Comparison of ENCODE assay signal across 8 cellular contexts in the genomic region with DNA sequence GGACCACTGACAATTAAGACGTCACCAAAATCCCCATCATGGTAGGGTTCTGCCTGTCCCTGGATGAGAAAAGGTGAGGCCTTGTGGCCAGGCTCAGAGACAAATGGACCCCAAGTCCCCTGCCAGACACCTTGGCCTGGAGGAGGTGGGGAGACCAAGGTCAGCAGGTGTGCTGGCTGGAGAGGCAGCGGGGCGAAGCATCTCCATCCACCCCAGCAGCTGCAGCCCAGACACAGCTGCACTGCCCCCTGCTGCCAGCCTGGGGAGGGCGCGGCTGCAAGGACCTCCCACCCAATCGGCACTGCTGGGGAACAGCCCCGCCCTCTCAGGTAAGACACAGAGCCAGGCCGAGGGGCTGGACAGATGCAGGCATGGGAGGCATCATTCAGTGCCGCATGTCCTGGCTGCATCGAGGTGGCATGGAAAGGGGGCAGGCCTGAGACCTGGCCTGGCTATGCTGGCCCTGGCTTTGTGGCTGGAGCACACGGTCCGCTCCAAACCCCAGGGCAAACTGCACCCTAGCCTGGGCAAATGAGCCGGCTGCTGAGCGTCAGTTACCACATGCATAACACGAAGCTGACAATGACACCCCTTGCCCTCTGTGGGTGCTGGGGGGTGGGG. TPM values are rescaled to one million over a fixed set of nuclear protein-coding genes. Genes with fewer than 3 reads are reported as not detected.
DNase-seq lines count a peak whose midpoint lies in the region; ATAC-seq and TF ChIP-seq lines count a peak whose summit lies in the region.

No MANE protein-coding gene starts in this region.

- H3K27me3 Mint-ChIP-seq in activated T-helper 2 cell treated with anti-CD3 and anti-CD28 coated beads, Interferon-gamma antibody, Interleukin-2, Interleukin-4, amounts not matched to agents 10 μg/mL and 5 μg/mL and 100 μg/mL, durations not matched to agents 14 hours and 24 hours and 36 hours (ENCODE audit: low read depth) = peaks cover 2% of the 10 kb centered on the region

- 28 to 38% methylated on average over 15 of the region's 15 CpGs for WGBS in GM23248 (ENCODE audit: low coverage in 1 of 2, low lambda C conversion rate in 2 of 2, missing lambda C conversion rate in 2 of 2), 2 experiments

- H3K9ac ChIP-seq in OCI-LY3 (ENCODE audit: low read length) = no peak overlapping the region
- no peak overlapping the region for H3K9ac ChIP-seq in GM23248

- no peaks in the 10 kb centered on the region for H3K9me2 ChIP-seq in GM23248 (ENCODE audit: insufficient read depth)

- H3K4me1 ChIP-seq in OCI-LY3 (ENCODE audit: low read length) (peaks cover 20% of the 10 kb centered on the region), GM23248 (ENCODE audit: insufficient read depth) (peaks cover 19% of the 10 kb centered on the region)

- peak; percentile 89 for TF ChIP-seq CTCF in OCI-LY3 (IDR thresholded peaks at IDR 0.05; ENCODE audit: low read depth, low read length)

- H3K4me3 ChIP-seq in OCI-LY3 (ENCODE audit: low read length) (no peak overlapping the region), GM23248 (no peak overlapping the region)

- in situ Hi-C loops in GM23248 (cut with MboI) = no loop called here

- H3K27ac ChIP-seq in OCI-LY3 (ENCODE audit: low read length) (no peak overlapping the region), GM23248 (no peak overlapping the region)

- H3F3A ChIP-seq in GM23248 (ENCODE audit: insufficient read depth) = peaks cover 5% of the 10 kb centered on the region

- ATAC-seq in left colon (peak; percentile 18), HG03175 (IDR thresholded peaks at IDR 0.05; ENCODE audit: unreplicated experiment) (no peak)

- H2AFZ ChIP-seq in OCI-LY3 (ENCODE audit: low read depth, low read length) (no peak overlapping the region), GM23248 (no peak overlapping the region)

- H3K4me3 Mint-ChIP-seq in activated T-helper 2 cell treated with anti-CD3 and anti-CD28 coated beads, Interferon-gamma antibody, Interleukin-2, Interleukin-4, amounts not matched to agents 10 μg/mL and 5 μg/mL and 100 μg/mL, durations not matched to agents 14 hours and 24 hours and 36 hours (ENCODE audit: low read depth) = no peak overlapping the region

- peak; percentile 41 for DNase-seq in NK-92 treated with Interleukin-12 subunit alpha and Interleukin-12 subunit beta, amount 100 ng/mL, for 24 hours (lab: John Stamatoyannopoulos, UW)
- DNase-seq in NK-92 (lab: John Stamatoyannopoulos, UW; ENCODE audit: unreplicated experiment) (no peak), left colon (peak; percentile 67 to 80), GM23248 (no peak)
- peak; percentile 54 for DNase-seq in activated T-helper 2 cell treated with anti-CD3 and anti-CD28 coated beads, Interferon-gamma antibody, Interleukin-2, Interleukin-4, amounts not matched to agents 10 μg/mL and 5 μg/mL and 100 μg/mL, durations not matched to agents 14 hours and 24 hours and 36 hours (ENCODE audit: low spot score)
- DNase-seq in stimulated activated CD8-positive, alpha-beta memory T cell treated with anti-CD3 and anti-CD28 coated beads, Interleukin-4, amount 100 ng/mL, for 48 hours = peak; percentile 81

- peak overlapping the region; percentile 52 for H3K4me2 ChIP-seq in OCI-LY3 (ENCODE audit: low read length)
- H3K4me2 ChIP-seq in GM23248 (ENCODE audit: unreplicated experiment) = no peak overlapping the region

- H3K27me3 ChIP-seq in OCI-LY3 (ENCODE audit: low read depth, low read length) = peaks cover 36% of the 10 kb centered on the region
- no peaks in the 10 kb centered on the region for H3K27me3 ChIP-seq in GM23248 (replicated peaks; ENCODE audit: insufficient read depth)

- H4K20me1 ChIP-seq in OCI-LY3 (ENCODE audit: insufficient read depth, low read length) (no peaks in the 10 kb centered on the region), GM23248 (ENCODE audit: insufficient read depth) (no peaks in the 10 kb centered on the region)

- no peak overlapping the region for H3K27ac Mint-ChIP-seq in activated T-helper 2 cell treated with anti-CD3 and anti-CD28 coated beads, Interferon-gamma antibody, Interleukin-2, Interleukin-4, amounts not matched to agents 10 μg/mL and 5 μg/mL and 100 μg/mL, durations not matched to agents 14 hours and 24 hours and 36 hours

- intact Hi-C loops in activated T-helper 2 cell treated with anti-CD3 and anti-CD28 coated beads, Interferon-gamma antibody, Interleukin-2, Interleukin-4, amounts not matched to agents 10 μg/mL and 5 μg/mL and 100 μg/mL, durations not matched to agents 14 hours and 24 hours and 36 hours (cut with micrococcal nuclease) = no loop called here
- intact Hi-C loops in left colon (cut with DNase I, micrococcal nuclease) = no loop called here

- H3K9me3 ChIP-seq in OCI-LY3 (ENCODE audit: insufficient read depth, low read length) (no peaks in the 10 kb centered on the region), GM23248 (ENCODE audit: low read depth) (no peaks in the 10 kb centered on the region)

- H3K9me3 Mint-ChIP-seq in activated T-helper 2 cell treated with anti-CD3 and anti-CD28 coated beads, Interferon-gamma antibody, Interleukin-2, Interleukin-4, amounts not matched to agents 10 μg/mL and 5 μg/mL and 100 μg/mL, durations not matched to agents 14 hours and 24 hours and 36 hours = no peaks in the 10 kb centered on the region

- H3K36me3 Mint-ChIP-seq in activated T-helper 2 cell treated with anti-CD3 and anti-CD28 coated beads, Interferon-gamma antibody, Interleukin-2, Interleukin-4, amounts not matched to agents 10 μg/mL and 5 μg/mL and 100 μg/mL, durations not matched to agents 14 hours and 24 hours and 36 hours (ENCODE audit: low read depth) = no peaks in the 10 kb centered on the region

- H3K36me3 ChIP-seq in OCI-LY3 (replicated peaks; ENCODE audit: low read depth, low read length) = no peaks in the 10 kb centered on the region
- no peaks in the 10 kb centered on the region for H3K36me3 ChIP-seq in GM23248 (ENCODE audit: low read depth)

- no peaks in the 10 kb centered on the region for H3K79me2 ChIP-seq in OCI-LY3 (ENCODE audit: low read length)
- no peaks in the 10 kb centered on the region for H3K79me2 ChIP-seq in GM23248 (ENCODE audit: insufficient read depth)

- H3K4me1 Mint-ChIP-seq in activated T-helper 2 cell treated with anti-CD3 and anti-CD28 coated beads, Interferon-gamma antibody, Interleukin-2, Interleukin-4, amounts not matched to agents 10 μg/mL and 5 μg/mL and 100 μg/mL, durations not matched to agents 14 hours and 24 hours and 36 hours (ENCODE audit: low read depth) = peaks cover 7% of the 10 kb centered on the region

RNA-seq across cellular contexts. Expression of gene MFNG, which starts 12.2 kb away (rescaled TPM):
- total RNA-seq in activated T-helper 2 cell treated with anti-CD3 and anti-CD28 coated beads, Interferon-gamma antibody, Interleukin-2, Interleukin-4, amounts not matched to agents 10 μg/mL and 5 μg/mL and 100 μg/mL, durations not matched to agents 14 hours and 24 hours and 36 hours = 166 and 168 TPM in 2 replicates
- total RNA-seq in left colon = 10 to 100 TPM; 10.4 to 11.2 TPM
- not detected in 2 replicates for total RNA-seq in GM23248 (2014; rRNA removed; shearing (Covaris generic))
- 0.32 TPM in 1 of 2 replicates, not detected in the other for polyA plus RNA-seq in GM23248 (2016; fragmentation: Nextera tagmentation; extraction: Ambion mirVana)

RNA-seq across cellular contexts. Expression of gene CARD10, which starts 20.8 kb away (rescaled TPM):
- 0.09 TPM in 1 of 2 replicates, not detected in the other for total RNA-seq in activated T-helper 2 cell treated with anti-CD3 and anti-CD28 coated beads, Interferon-gamma antibody, Interleukin-2, Interleukin-4, amounts not matched to agents 10 μg/mL and 5 μg/mL and 100 μg/mL, durations not matched to agents 14 hours and 24 hours and 36 hours
- total RNA-seq in left colon = 10 to 100 TPM; 64.1 to 66.4 TPM
- 4.4 and 8.3 TPM in 2 replicates for total RNA-seq in GM23248 (2014; rRNA removed; shearing (Covaris generic))
- 2.7 and 2.8 TPM in 2 replicates for polyA plus RNA-seq in GM23248 (2016; fragmentation: Nextera tagmentation; extraction: Ambion mirVana)

Comparison
In these comparisons a context has a peak if more than half of its experiments do, and no peak if none do; other contexts are left out.
1. DNase-seq: peak in NK-92 treated with Interleukin-12 subunit alpha and Interleukin-12 subunit beta, amount 100 ng/mL, for 24 hours (single experiment), activated T-helper 2 cell treated with anti-CD3 and anti-CD28 coated beads, Interferon-gamma antibody, Interleukin-2, Interleukin-4, amounts not matched to agents 10 μg/mL and 5 μg/mL and 100 μg/mL, durations not matched to agents 14 hours and 24 hours and 36 hours (single experiment), left colon (2 of 2) and stimulated activated CD8-positive, alpha-beta memory T cell treated with anti-CD3 and anti-CD28 coated beads, Interleukin-4, amount 100 ng/mL, for 48 hours (single experiment); none in NK-92 (single experiment) and GM23248 (single experiment).
2. RNA of gene MFNG, which starts 12.2 kb away (total RNA-seq): 166 to 168 TPM in activated T-helper 2 cell treated with anti-CD3 and anti-CD28 coated beads, Interferon-gamma antibody, Interleukin-2, Interleukin-4, amounts not matched to agents 10 μg/mL and 5 μg/mL and 100 μg/mL, durations not matched to agents 14 hours and 24 hours and 36 hours; 10.4 to 11.2 TPM in left colon and not detected in GM23248; every median in the first group is over 10 times any median in the second.